In the genomic region with DNA sequence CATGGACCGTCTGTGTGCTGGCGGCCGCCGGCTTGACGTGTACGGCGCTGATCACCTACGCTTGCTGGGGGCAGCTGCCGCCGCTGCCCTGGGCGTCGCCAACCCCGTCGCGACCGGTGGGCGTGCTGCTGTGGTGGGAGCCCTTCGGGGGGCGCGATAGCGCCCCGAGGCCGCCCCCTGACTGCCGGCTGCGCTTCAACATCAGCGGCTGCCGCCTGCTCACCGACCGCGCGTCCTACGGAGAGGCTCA, we compare ENCODE assay signal across 9 cellular contexts. TPM values are rescaled to one million over a fixed set of nuclear protein-coding genes. Genes with fewer than 3 reads are reported as not detected.
A peak's percentile ranks its signal among the peaks of the same experiment; 100 is the strongest.
DNase-seq lines count a peak whose midpoint lies in the region; ATAC-seq lines count a peak whose summit lies in the region.
"Had no signal": no experiment of that assay in that cellular context is flagged by ENCODE, and none has a peak within 500 bp of the region (broad histone marks: within the 10 kb centered on the region; RNA-seq: fewer than 3 reads in every experiment).

No MANE protein-coding gene starts in this region.

- peaks cover 0 to 2% (median 0%) of the 10 kb centered on the region in 3 donors for H3K36me3 Mint-ChIP-seq in naive thymus-derived CD8-positive, alpha-beta T cell

- H3K27ac Mint-ChIP-seq in naive thymus-derived CD8-positive, alpha-beta T cell, result peak overlapping the region in 1 of 10 donors; percentile 76

- H3K27me3 Mint-ChIP-seq in naive thymus-derived CD8-positive, alpha-beta T cell, result peaks cover 0 to 1% (median 0%) of the 10 kb centered on the region in 5 donors

- H3K9me3 Mint-ChIP-seq in naive thymus-derived CD8-positive, alpha-beta T cell, result no peaks in the 10 kb centered on the region

- peak overlapping the region; percentile 89 for H3K27ac ChIP-seq in cingulate gyrus (ENCODE audit: low read depth, low read length)

- H3K4me3 Mint-ChIP-seq in naive thymus-derived CD8-positive, alpha-beta T cell, result peak overlapping the region in 8 of 10 donors; percentile 64 to 94 (median 76)

- no peak for ATAC-seq in naive thymus-derived CD8-positive, alpha-beta T cell

- POLR2A ChIA-PET in naive thymus-derived CD8-positive, alpha-beta T cell (lab: Charles Lee), result no interaction called here

- DNase-seq in NCI-H82 (lab: John Stamatoyannopoulos, UW) (peak; percentile 43), NCI-H82 treated with DMSO at 0.1 percent for 48 hours (lab: John Stamatoyannopoulos, UW; ENCODE audit: unreplicated experiment) (no peak), HT-29 (ENCODE audit: low spot score) (peak; percentile 66), NCI-H2227 treated with DMSO at 0.1 percent for 48 hours (lab: John Stamatoyannopoulos, UW) (no peak), UCSD-AML1 (lab: John Stamatoyannopoulos, UW; ENCODE audit: unreplicated experiment) (no peak), NCI-H226 (no peak)
- DNase-seq in naive thymus-derived CD8-positive, alpha-beta T cell, result peak in 1 of 10 donors; percentile 62

- peaks cover 24 to 51% (median 41%) of the 10 kb centered on the region in 4 donors for H3K4me1 Mint-ChIP-seq in naive thymus-derived CD8-positive, alpha-beta T cell

RNA-seq across cellular contexts. Expression of a gene that starts 0.8 kb away (rescaled TPM):
- 54.4 and 55.1 TPM in 2 replicates for total RNA-seq in HT-29 (2014; rRNA removed; shearing (Covaris generic))
- total RNA-seq in naive thymus-derived CD8-positive, alpha-beta T cell, result 1 to 10 TPM; 5.5 to 5.6 TPM
- polyA plus RNA-seq in naive thymus-derived CD8-positive, alpha-beta T cell, result 1 to 10 TPM; 1.2 to 1.6 (median 1.2) TPM

RNA-seq across cellular contexts. Expression of a gene that starts 22.7 kb away (rescaled TPM):
- 4.0 and 8.7 TPM in 2 replicates for total RNA-seq in HT-29 (2014; rRNA removed; shearing (Covaris generic))
- total RNA-seq in naive thymus-derived CD8-positive, alpha-beta T cell, result 1 to 10 TPM; 1.5 to 1.6 TPM
- polyA plus RNA-seq in naive thymus-derived CD8-positive, alpha-beta T cell, result under 1 TPM in 1 of 3 donors, not detected in 2; 0.98 TPM

RNA-seq across cellular contexts. Expression of a gene that starts 32.2 kb away (rescaled TPM):
- not detected in 2 replicates for total RNA-seq in HT-29 (2014; rRNA removed; shearing (Covaris generic))
- not detected for total RNA-seq in naive thymus-derived CD8-positive, alpha-beta T cell
- not detected for polyA plus RNA-seq in naive thymus-derived CD8-positive, alpha-beta T cell
- total RNA-seq: CD4-positive, CD25-positive, alpha-beta regulatory T cell had no signal
- polyA plus RNA-seq: CD4-positive, CD25-positive, alpha-beta regulatory T cell had no signal

RNA-seq across cellular contexts. Expression of a gene that starts 50.7 kb away (rescaled TPM):
- 4.3 and 7.5 TPM in 2 replicates for total RNA-seq in HT-29 (2014; rRNA removed; shearing (Covaris generic))
- total RNA-seq in naive thymus-derived CD8-positive, alpha-beta T cell, result 10 to 100 TPM; 61.3 to 64.1 TPM
- 10 to 100 TPM; 26.6 to 44.9 (median 30.9) TPM for polyA plus RNA-seq in naive thymus-derived CD8-positive, alpha-beta T cell

RNA-seq across cellular contexts. Expression of a gene that starts 50.9 kb away (rescaled TPM):
- total RNA-seq in HT-29 (2014; rRNA removed; shearing (Covaris generic)), result 17.2 and 17.9 TPM in 2 replicates
- total RNA-seq in naive thymus-derived CD8-positive, alpha-beta T cell, result 10 to 100 TPM; 38.8 to 43.5 TPM
- polyA plus RNA-seq in naive thymus-derived CD8-positive, alpha-beta T cell, result 10 to 100 TPM; 10.3 to 15.8 (median 11.2) TPM

Comparison
In these comparisons a context has a peak if more than half of its experiments do, and no peak if none do; other contexts are left out.
1. DNase-seq: peak in NCI-H82 (single experiment) and HT-29 (single experiment); none in NCI-H82 treated with DMSO at 0.1 percent for 48 hours (single experiment), NCI-H2227 treated with DMSO at 0.1 percent for 48 hours (single experiment), UCSD-AML1 (single experiment) and NCI-H226 (single experiment).